In the genomic region with DNA sequence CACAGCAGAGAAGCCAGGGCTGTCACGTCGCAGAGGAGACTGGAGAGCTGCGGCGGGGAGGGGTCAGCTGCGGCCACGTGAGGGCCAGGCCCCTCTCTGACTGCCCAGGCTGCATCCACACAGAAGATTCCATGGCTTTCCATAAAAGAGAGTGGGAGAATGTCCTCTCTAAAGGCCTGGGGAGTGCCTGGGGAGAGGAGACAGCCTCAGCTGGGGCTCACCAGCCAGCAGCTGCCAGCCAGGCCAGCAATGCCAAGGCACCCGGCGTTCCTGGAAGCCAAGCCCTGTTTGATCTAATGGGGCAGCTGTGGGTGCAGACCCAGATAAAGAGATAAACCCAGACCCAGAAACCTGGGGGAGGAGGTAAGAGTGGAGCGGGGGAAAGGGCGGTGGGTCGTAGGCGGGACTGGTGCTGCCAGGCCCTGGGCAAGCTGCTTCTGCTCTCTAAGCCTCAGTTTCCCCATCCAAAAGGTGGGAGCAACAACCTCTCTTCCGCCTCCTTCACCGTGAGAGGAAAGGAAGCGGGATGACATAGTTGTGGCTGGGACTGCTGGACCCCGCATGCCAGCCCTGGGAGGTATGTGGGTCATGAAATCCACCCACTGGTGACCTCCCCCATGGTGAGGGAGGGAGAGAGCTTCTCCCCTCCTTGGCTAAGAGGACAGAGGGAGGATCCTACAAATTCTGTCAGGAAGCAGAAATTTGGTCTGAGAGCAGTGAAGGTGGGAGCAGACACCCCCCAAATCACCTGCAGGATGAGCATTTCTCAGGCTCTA, we compare ENCODE assay signal across 1 cellular context.
TF ChIP-seq lines count a peak whose summit lies in the region.

No MANE protein-coding gene starts in this region.

TF ChIP-seq in K562, 482 proteins besides CTCF, POLR2A, EP300 and RAD21:
- TF ChIP-seq HDGF (IDR thresholded peaks at IDR 0.05) (no peak), CBFA2T3 (IDR thresholded peaks at IDR 0.05) (0 out of 2 replicates have a peak, but pooled peaks have one; percentile 8), USF2 (CRISPR knock-in tag; IDR thresholded peaks at IDR 0.05) (peak; percentile 27; the same call in 1 of the 2 replicates), MAFF (IDR thresholded peaks at IDR 0.05; ENCODE audit: low read length) (no peak), IFI16 (CRISPR knock-in tag; IDR thresholded peaks at IDR 0.05) (no peak)
